ENCODE assay signal across 11 cellular contexts in genomic region chr2:194674043-194674442, GRCh38.
"Had no signal": no experiment of that assay in that cellular context is flagged by ENCODE, and none has a peak within 500 bp of the region (broad histone marks: within the 10 kb centered on the region; RNA-seq: fewer than 3 reads in every experiment).

No MANE protein-coding gene starts in this region.

- H3K27ac Mint-ChIP-seq: activated CD4-positive, alpha-beta memory T cell treated with anti-CD3 and anti-CD28 coated beads for 36 hours; activated CD4-positive, alpha-beta T cell treated with anti-CD3 and anti-CD28 coated beads for 36 hours; activated naive CD4-positive, alpha-beta T cell treated with anti-CD3 and anti-CD28 coated beads, Interleukin-2, amount 10 ng/mL, durations not matched to agents 7 days and 5 days; activated T-cell treated with anti-CD3 and anti-CD28 coated beads, Interleukin-2, amount 50 U/mL, for 24 hours; stimulated activated effector memory CD8-positive, alpha-beta T cell treated with anti-CD3 and anti-CD28 coated beads, Interleukin-12 subunit alpha, Interleukin-12 subunit beta, amount 100 ng/mL, for 72 hours had no signal

- H3K27me3 Mint-ChIP-seq: activated CD4-positive, alpha-beta memory T cell treated with anti-CD3 and anti-CD28 coated beads for 36 hours; activated CD4-positive, alpha-beta T cell treated with anti-CD3 and anti-CD28 coated beads for 36 hours; activated naive CD4-positive, alpha-beta T cell treated with anti-CD3 and anti-CD28 coated beads, Interleukin-2, amount 10 ng/mL, durations not matched to agents 7 days and 5 days; activated T-cell treated with anti-CD3 and anti-CD28 coated beads, Interleukin-2, amount 50 U/mL, for 24 hours had no signal

- H3K4me1 ChIP-seq: lower lobe of right lung, parathyroid adenoma had no signal

- DNase-seq: activated CD4-positive, alpha-beta memory T cell treated with anti-CD3 and anti-CD28 coated beads for 36 hours; activated CD4-positive, alpha-beta T cell treated with anti-CD3 and anti-CD28 coated beads for 36 hours; activated naive CD4-positive, alpha-beta T cell treated with anti-CD3 and anti-CD28 coated beads, Interleukin-2, amount 10 ng/mL, durations not matched to agents 7 days and 5 days; activated T-cell treated with anti-CD3 and anti-CD28 coated beads, Interleukin-2, amount 50 U/mL, for 24 hours; dermis blood vessel endothelial cell; head of caudate nucleus; lower lobe of right lung; midbrain had no signal

- H3K79me2 ChIP-seq: parathyroid adenoma had no signal

- H3K36me3 ChIP-seq: lower lobe of right lung had no signal

- H3K27ac ChIP-seq: lower lobe of right lung, parathyroid adenoma had no signal

- H2AFZ ChIP-seq: parathyroid adenoma had no signal

- H3K9me3 ChIP-seq: lower lobe of right lung had no signal

- H3K9me3 Mint-ChIP-seq: activated CD4-positive, alpha-beta memory T cell treated with anti-CD3 and anti-CD28 coated beads for 36 hours; activated naive CD4-positive, alpha-beta T cell treated with anti-CD3 and anti-CD28 coated beads, Interleukin-2, amount 10 ng/mL, durations not matched to agents 7 days and 5 days; activated T-cell treated with anti-CD3 and anti-CD28 coated beads, Interleukin-2, amount 50 U/mL, for 24 hours; neural crest cell; stimulated activated effector memory CD8-positive, alpha-beta T cell treated with anti-CD3 and anti-CD28 coated beads, Interleukin-12 subunit alpha, Interleukin-12 subunit beta, amount 100 ng/mL, for 72 hours had no signal

- H3K4me3 ChIP-seq: lower lobe of right lung had no signal

- H3K4me1 Mint-ChIP-seq: activated CD4-positive, alpha-beta T cell treated with anti-CD3 and anti-CD28 coated beads for 36 hours; activated naive CD4-positive, alpha-beta T cell treated with anti-CD3 and anti-CD28 coated beads, Interleukin-2, amount 10 ng/mL, durations not matched to agents 7 days and 5 days; neural crest cell; stimulated activated effector memory CD8-positive, alpha-beta T cell treated with anti-CD3 and anti-CD28 coated beads, Interleukin-12 subunit alpha, Interleukin-12 subunit beta, amount 100 ng/mL, for 72 hours had no signal

- ATAC-seq: activated CD4-positive, alpha-beta T cell treated with anti-CD3 and anti-CD28 coated beads for 36 hours; lower lobe of right lung; stimulated activated effector memory CD8-positive, alpha-beta T cell treated with anti-CD3 and anti-CD28 coated beads, Interleukin-12 subunit alpha, Interleukin-12 subunit beta, amount 100 ng/mL, for 72 hours had no signal

- H3K4me3 Mint-ChIP-seq: activated CD4-positive, alpha-beta memory T cell treated with anti-CD3 and anti-CD28 coated beads for 36 hours; activated CD4-positive, alpha-beta T cell treated with anti-CD3 and anti-CD28 coated beads for 36 hours; activated naive CD4-positive, alpha-beta T cell treated with anti-CD3 and anti-CD28 coated beads, Interleukin-2, amount 10 ng/mL, durations not matched to agents 7 days and 5 days; activated T-cell treated with anti-CD3 and anti-CD28 coated beads, Interleukin-2, amount 50 U/mL, for 24 hours; neural crest cell; stimulated activated effector memory CD8-positive, alpha-beta T cell treated with anti-CD3 and anti-CD28 coated beads, Interleukin-12 subunit alpha, Interleukin-12 subunit beta, amount 100 ng/mL, for 72 hours had no signal

- H3K36me3 Mint-ChIP-seq: activated CD4-positive, alpha-beta memory T cell treated with anti-CD3 and anti-CD28 coated beads for 36 hours; activated naive CD4-positive, alpha-beta T cell treated with anti-CD3 and anti-CD28 coated beads, Interleukin-2, amount 10 ng/mL, durations not matched to agents 7 days and 5 days; stimulated activated effector memory CD8-positive, alpha-beta T cell treated with anti-CD3 and anti-CD28 coated beads, Interleukin-12 subunit alpha, Interleukin-12 subunit beta, amount 100 ng/mL, for 72 hours had no signal

- H3K9ac ChIP-seq: parathyroid adenoma had no signal
